Comparison of ENCODE assay signal across 1 cellular context in the genomic region with DNA sequence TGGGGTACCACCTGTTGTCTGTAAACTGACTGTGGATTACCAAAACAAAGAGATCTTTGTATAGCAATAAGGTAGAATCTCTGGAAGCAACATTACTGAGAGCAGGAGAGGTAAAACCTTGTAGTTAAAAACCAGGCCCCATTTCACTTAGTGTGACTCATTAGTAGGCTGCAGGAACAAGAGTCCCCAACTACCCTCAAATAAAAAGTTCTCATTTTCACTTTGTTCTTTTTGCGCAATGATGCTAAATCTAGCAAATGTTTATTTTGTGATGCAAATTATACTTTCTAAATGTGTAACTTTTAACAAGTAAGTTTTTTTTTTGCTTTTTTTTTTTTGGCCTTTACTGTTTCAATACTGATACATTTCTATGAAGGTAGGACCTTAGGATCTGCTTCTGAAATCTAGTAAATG.
TF ChIP-seq lines count a peak whose summit lies in the region.

No MANE protein-coding gene starts in this region.

TF ChIP-seq in GM12878, 131 proteins besides CTCF, POLR2A, EP300 and RAD21 (continued from another document and continues in another):
- no peak; the same call in 1 of the 2 replicates for TF ChIP-seq SMC3 (IDR thresholded peaks at IDR 0.05; ENCODE audit: borderline replicate concordance, low read length)
- no peak for TF ChIP-seq NRF1 (conservative IDR thresholded peaks at IDR 0.05; ENCODE audit: low read depth, low read length)
- no peak for TF ChIP-seq TAF1 (IDR thresholded peaks at IDR 0.05; ENCODE audit: borderline replicate concordance, low read depth, low read length)
- TF ChIP-seq ESRRA (IDR thresholded peaks at IDR 0.05; ENCODE audit: low read length), result no peak
- TF ChIP-seq BACH1 (IDR thresholded peaks at IDR 0.05; ENCODE audit: borderline replicate concordance), result no peak
- peak; percentile 47; the same call in 1 of the 2 replicates for TF ChIP-seq STAT3 (IDR thresholded peaks at IDR 0.05; ENCODE audit: low read depth, low read length)
- no peak for TF ChIP-seq ZNF274 (IDR thresholded peaks at IDR 0.05; ENCODE audit: insufficient read depth, insufficient read length)
- TF ChIP-seq DPF2 (IDR thresholded peaks at IDR 0.05), result no peak
- TF ChIP-seq, protein P1, sequence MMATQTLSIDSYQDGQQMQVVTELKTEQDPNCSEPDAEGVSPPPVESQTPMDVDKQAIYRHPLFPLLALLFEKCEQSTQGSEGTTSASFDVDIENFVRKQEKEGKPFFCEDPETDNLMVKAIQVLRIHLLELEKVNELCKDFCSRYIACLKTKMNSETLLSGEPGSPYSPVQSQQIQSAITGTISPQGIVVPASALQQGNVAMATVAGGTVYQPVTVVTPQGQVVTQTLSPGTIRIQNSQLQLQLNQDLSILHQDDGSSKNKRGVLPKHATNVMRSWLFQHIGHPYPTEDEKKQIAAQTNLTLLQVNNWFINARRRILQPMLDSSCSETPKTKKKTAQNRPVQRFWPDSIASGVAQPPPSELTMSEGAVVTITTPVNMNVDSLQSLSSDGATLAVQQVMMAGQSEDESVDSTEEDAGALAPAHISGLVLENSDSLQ (IDR thresholded peaks at IDR 0.05), result no peak
- no peak for TF ChIP-seq SPI1 (IDR thresholded peaks at IDR 0.05; ENCODE audit: borderline replicate concordance, insufficient read depth, low read depth, low read length)
- TF ChIP-seq, protein P2, sequence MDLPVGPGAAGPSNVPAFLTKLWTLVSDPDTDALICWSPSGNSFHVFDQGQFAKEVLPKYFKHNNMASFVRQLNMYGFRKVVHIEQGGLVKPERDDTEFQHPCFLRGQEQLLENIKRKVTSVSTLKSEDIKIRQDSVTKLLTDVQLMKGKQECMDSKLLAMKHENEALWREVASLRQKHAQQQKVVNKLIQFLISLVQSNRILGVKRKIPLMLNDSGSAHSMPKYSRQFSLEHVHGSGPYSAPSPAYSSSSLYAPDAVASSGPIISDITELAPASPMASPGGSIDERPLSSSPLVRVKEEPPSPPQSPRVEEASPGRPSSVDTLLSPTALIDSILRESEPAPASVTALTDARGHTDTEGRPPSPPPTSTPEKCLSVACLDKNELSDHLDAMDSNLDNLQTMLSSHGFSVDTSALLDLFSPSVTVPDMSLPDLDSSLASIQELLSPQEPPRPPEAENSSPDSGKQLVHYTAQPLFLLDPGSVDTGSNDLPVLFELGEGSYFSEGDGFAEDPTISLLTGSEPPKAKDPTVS (IDR thresholded peaks at IDR 0.05; ENCODE audit: low read depth, low read length), result no peak
- TF ChIP-seq NBN (IDR thresholded peaks at IDR 0.05), result peak; percentile 59; the same call in 1 of the 2 replicates
- no peak for TF ChIP-seq CHD1 (IDR thresholded peaks at IDR 0.05; ENCODE audit: low read depth, low read length)
- TF ChIP-seq, protein P3, sequence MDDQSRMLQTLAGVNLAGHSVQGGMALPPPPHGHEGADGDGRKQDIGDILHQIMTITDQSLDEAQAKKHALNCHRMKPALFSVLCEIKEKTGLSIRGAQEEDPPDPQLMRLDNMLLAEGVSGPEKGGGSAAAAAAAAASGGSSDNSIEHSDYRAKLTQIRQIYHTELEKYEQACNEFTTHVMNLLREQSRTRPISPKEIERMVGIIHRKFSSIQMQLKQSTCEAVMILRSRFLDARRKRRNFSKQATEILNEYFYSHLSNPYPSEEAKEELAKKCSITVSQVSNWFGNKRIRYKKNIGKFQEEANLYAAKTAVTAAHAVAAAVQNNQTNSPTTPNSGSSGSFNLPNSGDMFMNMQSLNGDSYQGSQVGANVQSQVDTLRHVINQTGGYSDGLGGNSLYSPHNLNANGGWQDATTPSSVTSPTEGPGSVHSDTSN (IDR thresholded peaks at IDR 0.05; ENCODE audit: insufficient replicate concordance, low read depth, low read length), result no peak
- TF ChIP-seq NFYA (IDR thresholded peaks at IDR 0.05; ENCODE audit: borderline replicate concordance, low read depth, low read length), result no peak
- TF ChIP-seq, protein P4, sequence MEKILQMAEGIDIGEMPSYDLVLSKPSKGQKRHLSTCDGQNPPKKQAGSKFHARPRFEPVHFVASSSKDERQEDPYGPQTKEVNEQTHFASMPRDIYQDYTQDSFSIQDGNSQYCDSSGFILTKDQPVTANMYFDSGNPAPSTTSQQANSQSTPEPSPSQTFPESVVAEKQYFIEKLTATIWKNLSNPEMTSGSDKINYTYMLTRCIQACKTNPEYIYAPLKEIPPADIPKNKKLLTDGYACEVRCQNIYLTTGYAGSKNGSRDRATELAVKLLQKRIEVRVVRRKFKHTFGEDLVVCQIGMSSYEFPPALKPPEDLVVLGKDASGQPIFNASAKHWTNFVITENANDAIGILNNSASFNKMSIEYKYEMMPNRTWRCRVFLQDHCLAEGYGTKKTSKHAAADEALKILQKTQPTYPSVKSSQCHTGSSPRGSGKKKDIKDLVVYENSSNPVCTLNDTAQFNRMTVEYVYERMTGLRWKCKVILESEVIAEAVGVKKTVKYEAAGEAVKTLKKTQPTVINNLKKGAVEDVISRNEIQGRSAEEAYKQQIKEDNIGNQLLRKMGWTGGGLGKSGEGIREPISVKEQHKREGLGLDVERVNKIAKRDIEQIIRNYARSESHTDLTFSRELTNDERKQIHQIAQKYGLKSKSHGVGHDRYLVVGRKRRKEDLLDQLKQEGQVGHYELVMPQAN (conservative IDR thresholded peaks at IDR 0.05), result no peak
- TF ChIP-seq, protein P5, sequence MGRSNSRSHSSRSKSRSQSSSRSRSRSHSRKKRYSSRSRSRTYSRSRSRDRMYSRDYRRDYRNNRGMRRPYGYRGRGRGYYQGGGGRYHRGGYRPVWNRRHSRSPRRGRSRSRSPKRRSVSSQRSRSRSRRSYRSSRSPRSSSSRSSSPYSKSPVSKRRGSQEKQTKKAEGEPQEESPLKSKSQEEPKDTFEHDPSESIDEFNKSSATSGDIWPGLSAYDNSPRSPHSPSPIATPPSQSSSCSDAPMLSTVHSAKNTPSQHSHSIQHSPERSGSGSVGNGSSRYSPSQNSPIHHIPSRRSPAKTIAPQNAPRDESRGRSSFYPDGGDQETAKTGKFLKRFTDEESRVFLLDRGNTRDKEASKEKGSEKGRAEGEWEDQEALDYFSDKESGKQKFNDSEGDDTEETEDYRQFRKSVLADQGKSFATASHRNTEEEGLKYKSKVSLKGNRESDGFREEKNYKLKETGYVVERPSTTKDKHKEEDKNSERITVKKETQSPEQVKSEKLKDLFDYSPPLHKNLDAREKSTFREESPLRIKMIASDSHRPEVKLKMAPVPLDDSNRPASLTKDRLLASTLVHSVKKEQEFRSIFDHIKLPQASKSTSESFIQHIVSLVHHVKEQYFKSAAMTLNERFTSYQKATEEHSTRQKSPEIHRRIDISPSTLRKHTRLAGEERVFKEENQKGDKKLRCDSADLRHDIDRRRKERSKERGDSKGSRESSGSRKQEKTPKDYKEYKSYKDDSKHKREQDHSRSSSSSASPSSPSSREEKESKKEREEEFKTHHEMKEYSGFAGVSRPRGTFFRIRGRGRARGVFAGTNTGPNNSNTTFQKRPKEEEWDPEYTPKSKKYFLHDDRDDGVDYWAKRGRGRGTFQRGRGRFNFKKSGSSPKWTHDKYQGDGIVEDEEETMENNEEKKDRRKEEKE (IDR thresholded peaks at IDR 0.05), result no peak
- TF ChIP-seq SIX5 (IDR thresholded peaks at IDR 0.05; ENCODE audit: low read depth, low read length, severe bottlenecking), result no peak
- no peak for TF ChIP-seq BCL11A (IDR thresholded peaks at IDR 0.05; ENCODE audit: low read depth, low read length)
- TF ChIP-seq ZNF24 (IDR thresholded peaks at IDR 0.05), result no peak
- TF ChIP-seq, protein P6, sequence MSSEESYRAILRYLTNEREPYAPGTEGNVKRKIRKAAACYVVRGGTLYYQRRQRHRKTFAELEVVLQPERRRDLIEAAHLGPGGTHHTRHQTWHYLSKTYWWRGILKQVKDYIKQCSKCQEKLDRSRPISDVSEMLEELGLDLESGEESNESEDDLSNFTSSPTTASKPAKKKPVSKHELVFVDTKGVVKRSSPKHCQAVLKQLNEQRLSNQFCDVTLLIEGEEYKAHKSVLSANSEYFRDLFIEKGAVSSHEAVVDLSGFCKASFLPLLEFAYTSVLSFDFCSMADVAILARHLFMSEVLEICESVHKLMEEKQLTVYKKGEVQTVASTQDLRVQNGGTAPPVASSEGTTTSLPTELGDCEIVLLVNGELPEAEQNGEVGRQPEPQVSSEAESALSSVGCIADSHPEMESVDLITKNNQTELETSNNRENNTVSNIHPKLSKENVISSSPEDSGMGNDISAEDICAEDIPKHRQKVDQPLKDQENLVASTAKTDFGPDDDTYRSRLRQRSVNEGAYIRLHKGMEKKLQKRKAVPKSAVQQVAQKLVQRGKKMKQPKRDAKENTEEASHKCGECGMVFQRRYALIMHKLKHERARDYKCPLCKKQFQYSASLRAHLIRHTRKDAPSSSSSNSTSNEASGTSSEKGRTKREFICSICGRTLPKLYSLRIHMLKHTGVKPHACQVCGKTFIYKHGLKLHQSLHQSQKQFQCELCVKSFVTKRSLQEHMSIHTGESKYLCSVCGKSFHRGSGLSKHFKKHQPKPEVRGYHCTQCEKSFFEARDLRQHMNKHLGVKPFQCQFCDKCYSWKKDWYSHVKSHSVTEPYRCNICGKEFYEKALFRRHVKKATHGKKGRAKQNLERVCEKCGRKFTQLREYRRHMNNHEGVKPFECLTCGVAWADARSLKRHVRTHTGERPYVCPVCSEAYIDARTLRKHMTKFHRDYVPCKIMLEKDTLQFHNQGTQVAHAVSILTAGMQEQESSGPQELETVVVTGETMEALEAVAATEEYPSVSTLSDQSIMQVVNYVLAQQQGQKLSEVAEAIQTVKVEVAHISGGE (CRISPR knock-in tag; IDR thresholded peaks at IDR 0.05), result no peak
- TF ChIP-seq CREM (IDR thresholded peaks at IDR 0.05; ENCODE audit: low read depth), result no peak
- TF ChIP-seq, protein P7, sequence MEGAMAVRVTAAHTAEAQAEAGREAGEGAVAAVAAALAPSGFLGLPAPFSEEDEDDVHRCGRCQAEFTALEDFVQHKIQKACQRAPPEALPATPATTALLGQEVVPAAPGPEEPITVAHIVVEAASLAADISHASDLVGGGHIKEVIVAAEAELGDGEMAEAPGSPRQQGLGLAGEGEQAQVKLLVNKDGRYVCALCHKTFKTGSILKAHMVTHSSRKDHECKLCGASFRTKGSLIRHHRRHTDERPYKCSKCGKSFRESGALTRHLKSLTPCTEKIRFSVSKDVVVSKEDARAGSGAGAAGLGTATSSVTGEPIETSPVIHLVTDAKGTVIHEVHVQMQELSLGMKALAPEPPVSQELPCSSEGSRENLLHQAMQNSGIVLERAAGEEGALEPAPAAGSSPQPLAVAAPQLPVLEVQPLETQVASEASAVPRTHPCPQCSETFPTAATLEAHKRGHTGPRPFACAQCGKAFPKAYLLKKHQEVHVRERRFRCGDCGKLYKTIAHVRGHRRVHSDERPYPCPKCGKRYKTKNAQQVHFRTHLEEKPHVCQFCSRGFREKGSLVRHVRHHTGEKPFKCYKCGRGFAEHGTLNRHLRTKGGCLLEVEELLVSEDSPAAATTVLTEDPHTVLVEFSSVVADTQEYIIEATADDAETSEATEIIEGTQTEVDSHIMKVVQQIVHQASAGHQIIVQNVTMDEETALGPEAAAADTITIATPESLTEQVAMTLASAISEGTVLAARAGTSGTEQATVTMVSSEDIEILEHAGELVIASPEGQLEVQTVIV (IDR thresholded peaks at IDR 0.05; ENCODE audit: borderline replicate concordance, partially characterized antibody), result no peak
- TF ChIP-seq, protein P8, sequence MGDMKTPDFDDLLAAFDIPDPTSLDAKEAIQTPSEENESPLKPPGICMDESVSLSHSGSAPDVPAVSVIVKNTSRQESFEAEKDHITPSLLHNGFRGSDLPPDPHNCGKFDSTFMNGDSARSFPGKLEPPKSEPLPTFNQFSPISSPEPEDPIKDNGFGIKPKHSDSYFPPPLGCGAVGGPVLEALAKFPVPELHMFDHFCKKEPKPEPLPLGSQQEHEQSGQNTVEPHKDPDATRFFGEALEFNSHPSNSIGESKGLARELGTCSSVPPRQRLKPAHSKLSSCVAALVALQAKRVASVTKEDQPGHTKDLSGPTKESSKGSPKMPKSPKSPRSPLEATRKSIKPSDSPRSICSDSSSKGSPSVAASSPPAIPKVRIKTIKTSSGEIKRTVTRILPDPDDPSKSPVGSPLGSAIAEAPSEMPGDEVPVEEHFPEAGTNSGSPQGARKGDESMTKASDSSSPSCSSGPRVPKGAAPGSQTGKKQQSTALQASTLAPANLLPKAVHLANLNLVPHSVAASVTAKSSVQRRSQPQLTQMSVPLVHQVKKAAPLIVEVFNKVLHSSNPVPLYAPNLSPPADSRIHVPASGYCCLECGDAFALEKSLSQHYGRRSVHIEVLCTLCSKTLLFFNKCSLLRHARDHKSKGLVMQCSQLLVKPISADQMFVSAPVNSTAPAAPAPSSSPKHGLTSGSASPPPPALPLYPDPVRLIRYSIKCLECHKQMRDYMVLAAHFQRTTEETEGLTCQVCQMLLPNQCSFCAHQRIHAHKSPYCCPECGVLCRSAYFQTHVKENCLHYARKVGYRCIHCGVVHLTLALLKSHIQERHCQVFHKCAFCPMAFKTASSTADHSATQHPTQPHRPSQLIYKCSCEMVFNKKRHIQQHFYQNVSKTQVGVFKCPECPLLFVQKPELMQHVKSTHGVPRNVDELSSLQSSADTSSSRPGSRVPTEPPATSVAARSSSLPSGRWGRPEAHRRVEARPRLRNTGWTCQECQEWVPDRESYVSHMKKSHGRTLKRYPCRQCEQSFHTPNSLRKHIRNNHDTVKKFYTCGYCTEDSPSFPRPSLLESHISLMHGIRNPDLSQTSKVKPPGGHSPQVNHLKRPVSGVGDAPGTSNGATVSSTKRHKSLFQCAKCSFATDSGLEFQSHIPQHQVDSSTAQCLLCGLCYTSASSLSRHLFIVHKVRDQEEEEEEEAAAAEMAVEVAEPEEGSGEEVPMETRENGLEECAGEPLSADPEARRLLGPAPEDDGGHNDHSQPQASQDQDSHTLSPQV (IDR thresholded peaks at IDR 0.05), result no peak
- no peak for TF ChIP-seq FOXK2 (IDR thresholded peaks at IDR 0.05)
- TF ChIP-seq STAT1 (conservative IDR thresholded peaks at IDR 0.05), result no peak
- TF ChIP-seq YY1 (IDR thresholded peaks at IDR 0.05; ENCODE audit: low read depth, low read length), result no peak
- TF ChIP-seq, protein P9, sequence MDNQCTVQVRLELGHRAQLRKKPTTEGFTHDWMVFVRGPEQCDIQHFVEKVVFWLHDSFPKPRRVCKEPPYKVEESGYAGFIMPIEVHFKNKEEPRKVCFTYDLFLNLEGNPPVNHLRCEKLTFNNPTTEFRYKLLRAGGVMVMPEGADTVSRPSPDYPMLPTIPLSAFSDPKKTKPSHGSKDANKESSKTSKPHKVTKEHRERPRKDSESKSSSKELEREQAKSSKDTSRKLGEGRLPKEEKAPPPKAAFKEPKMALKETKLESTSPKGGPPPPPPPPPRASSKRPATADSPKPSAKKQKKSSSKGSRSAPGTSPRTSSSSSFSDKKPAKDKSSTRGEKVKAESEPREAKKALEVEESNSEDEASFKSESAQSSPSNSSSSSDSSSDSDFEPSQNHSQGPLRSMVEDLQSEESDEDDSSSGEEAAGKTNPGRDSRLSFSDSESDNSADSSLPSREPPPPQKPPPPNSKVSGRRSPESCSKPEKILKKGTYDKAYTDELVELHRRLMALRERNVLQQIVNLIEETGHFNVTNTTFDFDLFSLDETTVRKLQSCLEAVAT (IDR thresholded peaks at IDR 0.05), result no peak
